1 cellular context compared by ENCODE assay signal in the genomic region with DNA sequence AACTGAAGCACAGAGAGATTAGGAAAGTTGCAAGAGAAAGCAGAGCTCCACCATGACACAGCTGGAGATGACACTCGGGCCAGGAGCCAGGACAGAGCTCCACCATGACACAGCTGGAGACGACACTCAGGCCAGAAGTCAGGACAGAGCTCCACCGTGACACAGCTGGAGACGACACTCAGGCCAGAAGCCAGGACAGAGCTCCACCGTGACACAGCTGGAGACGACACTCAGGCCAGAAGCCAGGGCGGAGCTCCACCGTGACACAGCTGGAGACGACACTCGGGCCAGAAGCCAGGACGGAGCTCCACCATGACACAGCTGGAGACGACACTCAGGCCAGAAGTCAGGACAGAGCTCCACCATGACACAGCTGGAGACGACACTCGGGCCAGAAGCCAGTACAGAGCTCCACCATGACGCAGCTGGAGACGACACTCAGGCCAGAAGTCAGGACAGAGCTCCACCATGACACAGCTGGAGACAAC.
TF ChIP-seq lines count a peak whose summit lies in the region.
"Not testable (repeated sequence)": the region's sequence is repeated elsewhere in the genome, so short reads cannot be mapped to it uniquely, and the experiment has no call there.

No MANE protein-coding gene starts in this region.

TF ChIP-seq in K562, 482 proteins besides CTCF, POLR2A, EP300 and RAD21:
- TF ChIP-seq ZBTB11 (CRISPR knock-in tag; IDR thresholded peaks at IDR 0.05) (peak in 1 of 3 experiments; percentile 34; a peak in 1 of 6 replicates), ZNF175 (CRISPR knock-in tag; IDR thresholded peaks at IDR 0.05; ENCODE audit: low read depth) (0 out of 2 replicates have a peak, but pooled peaks have one; percentile 76), CTBP1 (IDR thresholded peaks at IDR 0.05; ENCODE audit: borderline replicate concordance) (peak; percentile 15; the same call in 1 of the 2 replicates), NFE2 (IDR thresholded peaks at IDR 0.05; ENCODE audit: low read depth) (peak; percentile 61), CUX1 (CRISPR knock-in tag; IDR thresholded peaks at IDR 0.05) (0 out of 2 replicates have a peak, but pooled peaks have one; percentile 32), CREB1 (IDR thresholded peaks at IDR 0.05) (peak; percentile 79), C11orf30 (IDR thresholded peaks at IDR 0.05; ENCODE audit: low read depth) (peak; percentile 57), ZFP36 (IDR thresholded peaks at IDR 0.05; ENCODE audit: low read depth, low read length, partially characterized antibody) (peak; percentile 49), FOSL1 (tag; conservative IDR thresholded peaks at IDR 0.05) (peak; percentile 75; the same call in 1 of the 2 replicates), ZNF766 (CRISPR knock-in tag; conservative IDR thresholded peaks at IDR 0.05) (peak; percentile 90), CBFB (CRISPR knock-in tag; IDR thresholded peaks at IDR 0.05) (0 out of 2 replicates have a peak, but pooled peaks have one; percentile 48), CBFA2T2 (conservative IDR thresholded peaks at IDR 0.05) (peak; percentile 58), TEAD4 (IDR thresholded peaks at IDR 0.05; ENCODE audit: low read length) (peak; percentile 38; the same call in 1 of the 2 replicates), DACH1 (IDR thresholded peaks at IDR 0.05; ENCODE audit: partially characterized antibody) (peak; percentile 48), YY1 (IDR thresholded peaks at IDR 0.05; ENCODE audit: borderline replicate concordance in 1 of 3, control insufficient read depth in 1 of 3, extremely low read depth in 1 of 3, insufficient read depth in 3 of 3, insufficient read length in 1 of 3, insufficient replicate concordance in 2 of 3, low read depth in 1 of 3, low read length in 2 of 3) (peak in 1 of 3 experiments; percentile 3), POLR2G (IDR thresholded peaks at IDR 0.05; ENCODE audit: low read depth, low read length) (peak; percentile 66; the same call in 1 of the 2 replicates), ZBED1 (IDR thresholded peaks at IDR 0.05) (peak; percentile 99), STAT5A (IDR thresholded peaks at IDR 0.05; ENCODE audit: borderline replicate concordance, low read length) (peak; percentile 14; the same call in 1 of the 2 replicates), MTA3 (IDR thresholded peaks at IDR 0.05; ENCODE audit: borderline replicate concordance) (0 out of 2 replicates have a peak, but pooled peaks have one; percentile 12), TBP (optimal IDR thresholded peaks at IDR 0.05; ENCODE audit: low read depth, low read length) (peak; percentile 27), NFIC (IDR thresholded peaks at IDR 0.05) (peak; percentile 81), TAF9B (IDR thresholded peaks at IDR 0.05; ENCODE audit: partially characterized antibody) (peak; percentile 14), BACH1 (tag; IDR thresholded peaks at IDR 0.05) (peak; percentile 98), KDM4B (IDR thresholded peaks at IDR 0.05; ENCODE audit: borderline replicate concordance in 2 of 2, low read depth in 1 of 2) (peak in 1 of 2 experiments; percentile 53; a peak in 1 of 4 replicates), CBFA2T3 (IDR thresholded peaks at IDR 0.05) (peak; percentile 32; the same call in 1 of the 2 replicates), NCOA1 (IDR thresholded peaks at IDR 0.05; ENCODE audit: low read depth) (0 out of 2 replicates have a peak, but pooled peaks have one; percentile 11), TRIM24 (IDR thresholded peaks at IDR 0.05) (peak in 1 of 2 experiments; percentile 15; a peak in 1 of 4 replicates), ZNF316 (IDR thresholded peaks at IDR 0.05) (peak; percentile 48), GABPA (tag; conservative IDR thresholded peaks at IDR 0.05; ENCODE audit: low read depth) (0 out of 2 replicates have a peak, but pooled peaks have one; percentile 33), NCOR1 (IDR thresholded peaks at IDR 0.05) (peak; percentile 9; the same call in 1 of the 2 replicates)
- not testable (repeated sequence) for TF ChIP-seq CREB1 (CRISPR knock-in tag; IDR thresholded peaks at IDR 0.05); TEAD4 (CRISPR knock-in tag; IDR thresholded peaks at IDR 0.05; ENCODE audit: borderline replicate concordance)
- TF ChIP-seq, protein P1, sequence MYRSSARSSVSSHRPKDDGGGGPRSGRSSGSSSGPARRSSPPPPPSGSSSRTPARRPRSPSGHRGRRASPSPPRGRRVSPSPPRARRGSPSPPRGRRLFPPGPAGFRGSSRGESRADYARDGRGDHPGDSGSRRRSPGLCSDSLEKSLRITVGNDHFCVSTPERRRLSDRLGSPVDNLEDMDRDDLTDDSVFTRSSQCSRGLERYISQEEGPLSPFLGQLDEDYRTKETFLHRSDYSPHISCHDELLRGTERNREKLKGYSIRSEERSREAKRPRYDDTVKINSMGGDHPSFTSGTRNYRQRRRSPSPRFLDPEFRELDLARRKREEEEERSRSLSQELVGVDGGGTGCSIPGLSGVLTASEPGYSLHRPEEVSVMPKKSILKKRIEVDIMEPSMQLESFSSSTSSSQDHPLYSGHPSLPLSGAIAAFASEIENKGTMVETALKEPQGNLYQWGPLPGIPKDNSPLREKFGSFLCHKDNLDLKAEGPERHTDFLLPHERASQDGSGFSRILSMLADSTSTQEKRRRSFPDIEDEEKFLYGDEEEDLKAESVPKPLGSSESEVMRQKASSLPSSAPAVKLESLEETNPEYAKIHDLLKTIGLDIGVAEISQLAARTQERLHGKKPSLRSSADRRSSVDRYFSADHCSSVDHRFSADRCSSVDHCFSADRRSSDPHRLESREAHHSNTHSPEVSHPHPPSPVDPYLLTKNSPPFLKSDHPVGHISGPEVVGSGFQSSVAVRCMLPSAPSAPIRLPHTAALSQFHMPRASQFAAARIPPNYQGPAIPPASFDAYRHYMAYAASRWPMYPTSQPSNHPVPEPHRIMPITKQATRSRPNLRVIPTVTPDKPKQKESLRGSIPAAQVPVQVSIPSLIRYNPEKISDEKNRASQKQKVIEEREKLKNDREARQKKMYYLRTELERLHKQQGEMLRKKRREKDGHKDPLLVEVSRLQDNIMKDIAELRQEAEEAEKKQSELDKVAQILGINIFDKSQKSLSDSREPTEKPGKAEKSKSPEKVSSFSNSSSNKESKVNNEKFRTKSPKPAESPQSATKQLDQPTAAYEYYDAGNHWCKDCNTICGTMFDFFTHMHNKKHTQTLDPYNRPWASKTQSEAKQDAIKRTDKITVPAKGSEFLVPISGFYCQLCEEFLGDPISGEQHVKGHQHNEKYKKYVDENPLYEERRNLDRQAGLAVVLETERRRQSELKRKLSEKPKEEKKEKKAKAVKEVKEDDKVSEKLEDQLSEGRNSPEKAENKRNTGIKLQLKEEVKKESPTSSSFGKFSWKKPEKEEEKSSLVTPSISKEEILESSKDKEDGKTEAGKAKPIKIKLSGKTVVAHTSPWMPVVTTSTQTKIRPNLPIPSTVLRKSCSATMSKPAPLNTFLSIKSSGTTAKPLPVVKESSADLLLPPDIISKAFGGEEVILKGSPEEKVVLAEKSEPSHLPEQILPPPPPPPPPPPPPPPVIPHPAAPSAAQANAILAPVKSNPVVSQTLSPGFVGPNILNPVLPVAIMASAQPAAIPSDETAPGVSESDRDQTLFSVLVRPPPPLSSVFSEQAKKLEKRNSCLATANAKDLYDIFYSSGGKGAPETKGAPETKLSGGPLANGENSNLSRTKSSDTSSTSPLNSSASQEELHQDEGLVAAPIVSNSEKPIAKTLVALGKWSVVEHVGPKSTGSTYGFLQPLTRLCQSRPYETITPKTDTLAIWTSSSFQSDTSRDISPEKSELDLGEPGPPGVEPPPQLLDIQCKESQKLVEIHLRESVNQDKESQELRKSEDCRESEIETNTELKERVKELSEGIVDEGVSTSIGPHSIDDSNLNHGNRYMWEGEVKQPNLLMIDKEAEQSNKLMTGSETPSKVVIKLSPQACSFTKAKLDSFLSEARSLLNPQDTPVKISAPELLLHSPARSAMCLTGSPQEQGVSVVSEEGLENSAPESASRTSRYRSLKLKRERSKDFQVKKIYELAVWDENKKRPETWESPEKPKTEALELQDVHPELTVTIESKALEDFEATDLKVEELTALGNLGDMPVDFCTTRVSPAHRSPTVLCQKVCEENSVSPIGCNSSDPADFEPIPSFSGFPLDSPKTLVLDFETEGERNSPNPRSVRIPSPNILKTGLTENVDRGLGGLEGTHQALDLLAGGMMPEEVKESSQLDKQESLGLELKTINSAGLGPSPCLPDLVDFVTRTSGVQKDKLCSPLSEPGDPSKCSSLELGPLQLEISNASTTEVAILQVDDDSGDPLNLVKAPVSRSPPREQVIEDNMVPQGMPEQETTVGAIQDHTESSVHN (IDR thresholded peaks at IDR 0.05; ENCODE audit: borderline replicate concordance in 1 of 2, low read depth in 1 of 2) = 0 out of 4 replicates have a peak, but pooled peaks of 1 of the 2 experiments have one; percentile 19
- TF ChIP-seq, protein P2, sequence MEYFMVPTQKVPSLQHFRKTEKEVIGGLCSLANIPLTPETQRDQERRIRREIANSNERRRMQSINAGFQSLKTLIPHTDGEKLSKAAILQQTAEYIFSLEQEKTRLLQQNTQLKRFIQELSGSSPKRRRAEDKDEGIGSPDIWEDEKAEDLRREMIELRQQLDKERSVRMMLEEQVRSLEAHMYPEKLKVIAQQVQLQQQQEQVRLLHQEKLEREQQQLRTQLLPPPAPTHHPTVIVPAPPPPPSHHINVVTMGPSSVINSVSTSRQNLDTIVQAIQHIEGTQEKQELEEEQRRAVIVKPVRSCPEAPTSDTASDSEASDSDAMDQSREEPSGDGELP (CRISPR knock-in tag; IDR thresholded peaks at IDR 0.05; ENCODE audit: borderline replicate concordance) = peak; percentile 83; the same call in 1 of the 2 replicates
- TF ChIP-seq, protein P3, sequence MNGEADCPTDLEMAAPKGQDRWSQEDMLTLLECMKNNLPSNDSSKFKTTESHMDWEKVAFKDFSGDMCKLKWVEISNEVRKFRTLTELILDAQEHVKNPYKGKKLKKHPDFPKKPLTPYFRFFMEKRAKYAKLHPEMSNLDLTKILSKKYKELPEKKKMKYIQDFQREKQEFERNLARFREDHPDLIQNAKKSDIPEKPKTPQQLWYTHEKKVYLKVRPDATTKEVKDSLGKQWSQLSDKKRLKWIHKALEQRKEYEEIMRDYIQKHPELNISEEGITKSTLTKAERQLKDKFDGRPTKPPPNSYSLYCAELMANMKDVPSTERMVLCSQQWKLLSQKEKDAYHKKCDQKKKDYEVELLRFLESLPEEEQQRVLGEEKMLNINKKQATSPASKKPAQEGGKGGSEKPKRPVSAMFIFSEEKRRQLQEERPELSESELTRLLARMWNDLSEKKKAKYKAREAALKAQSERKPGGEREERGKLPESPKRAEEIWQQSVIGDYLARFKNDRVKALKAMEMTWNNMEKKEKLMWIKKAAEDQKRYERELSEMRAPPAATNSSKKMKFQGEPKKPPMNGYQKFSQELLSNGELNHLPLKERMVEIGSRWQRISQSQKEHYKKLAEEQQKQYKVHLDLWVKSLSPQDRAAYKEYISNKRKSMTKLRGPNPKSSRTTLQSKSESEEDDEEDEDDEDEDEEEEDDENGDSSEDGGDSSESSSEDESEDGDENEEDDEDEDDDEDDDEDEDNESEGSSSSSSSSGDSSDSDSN (IDR thresholded peaks at IDR 0.05; ENCODE audit: borderline replicate concordance in 1 of 2, low read depth in 2 of 2, low read length in 2 of 2) = peak; percentile 99 to 100
